In the genomic region with DNA sequence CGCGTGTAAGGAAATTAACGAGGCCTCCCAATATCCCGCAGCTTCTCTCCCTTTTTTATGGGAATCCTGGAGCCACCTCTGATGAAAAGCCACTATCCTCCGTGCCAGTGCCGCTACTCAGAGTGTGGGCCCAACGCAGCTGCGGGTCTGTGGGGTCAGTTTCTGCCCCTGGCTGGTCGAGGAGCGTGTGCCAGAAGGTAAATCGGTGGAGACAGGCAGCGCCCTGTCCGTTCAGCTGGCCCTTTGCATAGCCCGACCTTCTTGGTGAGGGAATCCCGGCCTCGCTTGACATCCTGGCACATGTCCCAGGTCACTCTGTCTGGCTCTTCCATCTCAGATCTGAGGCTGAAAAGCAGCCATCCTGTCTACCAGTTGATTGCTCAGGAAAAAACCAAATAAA, we compare ENCODE assay signal across 17 cellular contexts. TPM values are rescaled to one million over a fixed set of nuclear protein-coding genes. Genes with fewer than 3 reads are reported as not detected.
"Had no signal": no experiment of that assay in that cellular context is flagged by ENCODE, and none has a peak within 500 bp of the region (broad histone marks: within the 10 kb centered on the region; RNA-seq: fewer than 3 reads in every experiment).

No MANE protein-coding gene starts in this region.

- H3K9me3 ChIP-seq: colonic mucosa, esophagus squamous epithelium, sigmoid colon, SK-N-SH had no signal

- H3K27me3 ChIP-seq: sigmoid colon had no signal

- DNase-seq: activated CD4-positive, alpha-beta T cell treated with anti-CD3 and anti-CD28 coated beads, Interleukin-2, amount 50 U/mL, for 48 hours; activated naive CD4-positive, alpha-beta T cell treated with Interleukin-2 at 50 U/mL for 16 hours; activated naive CD8-positive, alpha-beta T cell treated with anti-CD3 and anti-CD28 coated beads, Interleukin-2, amount 50 U/mL, for 24 hours; colonic mucosa; effector CD4-positive, alpha-beta T cell; esophagus squamous epithelium; foreskin fibroblast; kidney glomerular epithelial cell; midbrain; sigmoid colon; SK-N-SH; stimulated activated CD4-positive, alpha-beta T cell treated with anti-CD3 and anti-CD28 coated beads, Interleukin-1b, Interleukin-23, amount 100 ng/mL, for 48 hours; T-cell; T1000; trophoblast cell had no signal

- H3K27ac ChIP-seq: colonic mucosa, esophagus squamous epithelium, VCaP had no signal

- H3K4me1 ChIP-seq: colonic mucosa had no signal

- ATAC-seq: activated naive CD8-positive, alpha-beta T cell treated with anti-CD3 and anti-CD28 coated beads, Interleukin-2, amount 50 U/mL, for 24 hours; activated T-helper 17 cell treated with anti-CD3 and anti-CD28 coated beads, Interleukin-2, amount 50 U/mL, for 72 hours; T-cell had no signal

- H3K36me3 ChIP-seq: colonic mucosa had no signal

- H3K4me3 ChIP-seq: colonic mucosa, esophagus squamous epithelium, sigmoid colon had no signal

RNA-seq across cellular contexts. Expression of a gene that starts 4.6 kb away (rescaled TPM):
- total RNA-seq: activated T-helper 17 cell treated with anti-CD3 and anti-CD28 coated beads, Interleukin-2, amount 50 U/mL, for 72 hours had no signal
